ENCODE assay signal across 24 cellular contexts in genomic region chr5:83947763-83948162, GRCh38.
DNase-seq lines count a peak whose midpoint lies in the region; FAIRE-seq and TF ChIP-seq lines count a peak whose summit lies in the region.
"Had no signal": no experiment of that assay in that cellular context is flagged by ENCODE, and none has a peak within 500 bp of the region (broad histone marks: within the 10 kb centered on the region; RNA-seq: fewer than 3 reads in every experiment).

No MANE protein-coding gene starts in this region.

- H3K79me2 ChIP-seq in mammary epithelial cell (ENCODE audit: insufficient read depth, low read length) = no peaks in the 10 kb centered on the region

- peaks cover 4% of the 10 kb centered on the region for H3K27me3 ChIP-seq in mammary epithelial cell (ENCODE audit: insufficient read depth, low read length)
- H3K27me3 ChIP-seq: BLaER1 treated with 17β-estradiol and CSF1 and Interleukin-3, amounts not matched to agents 10 nM and 100 nM had no signal

- dilution Hi-C loops in mammary epithelial cell (cut with HindIII; ENCODE audit: low sequenced_read_pairs) = no loop called here

- DNase-seq in EH (ENCODE audit: low read depth) (peak; percentile 8), dedifferentiated amniotic fluid mesenchymal stem cell (ENCODE audit: extremely low spot score) (peak; percentile 52), fibroblast of peridontal ligament (ENCODE audit: extremely low read depth) (peak; percentile 49), kidney glomerular epithelial cell (lab: John Stamatoyannopoulos, UW) (no peak), mammary epithelial cell (no peak), D721Med (ENCODE audit: insufficient read length, low spot score) (no peak)
- DNase-seq: 8988T; ACHN; AML-193; Caco-2; Calu3; CD4-positive, alpha-beta T cell; CD8-positive, alpha-beta T cell; DMS 273 treated with DMSO at 0.1 percent for 48 hours; DMS153; DMS53; DMS79; DND-41; GF-D8 had no signal

- intact Hi-C loops in mammary epithelial cell (cut with micrococcal nuclease) = no loop called here

- H3K36me3 ChIP-seq in mammary epithelial cell (ENCODE audit: insufficient read depth, low read length) = no peaks in the 10 kb centered on the region
- H3K36me3 ChIP-seq: BLaER1 treated with 17β-estradiol and CSF1 and Interleukin-3, amounts not matched to agents 10 nM and 100 nM had no signal

- BruUV-seq in mammary epithelial cell (replicated peaks; lab: Mats Ljungman, UMichigan) = no TSS peak

- H3K9ac ChIP-seq in mammary epithelial cell (ENCODE audit: insufficient read depth, low read length) = no peak overlapping the region
- H3K9ac ChIP-seq: BLaER1 treated with 17β-estradiol and CSF1 and Interleukin-3, amounts not matched to agents 10 nM and 100 nM had no signal

- no peaks in the 10 kb centered on the region for H3K4me1 ChIP-seq in mammary epithelial cell (ENCODE audit: insufficient read depth, low read length)
- H3K4me1 ChIP-seq: BLaER1 treated with 17β-estradiol and CSF1 and Interleukin-3, amounts not matched to agents 10 nM and 100 nM; Caco-2 had no signal

- CTCF ChIA-PET in mammary epithelial cell (lab: Charles Lee; ENCODE audit: low non-redundant PET) = no interaction called here

- H3K9me3 ChIP-seq in mammary epithelial cell (replicated peaks; ENCODE audit: insufficient read depth, low read length) = no peaks in the 10 kb centered on the region
- H3K9me3 ChIP-seq: BLaER1 treated with 17β-estradiol and CSF1 and Interleukin-3, amounts not matched to agents 10 nM and 100 nM; Caco-2 had no signal

- no peak overlapping the region for H3K4me2 ChIP-seq in mammary epithelial cell (ENCODE audit: insufficient read depth, low read depth, low read length)
- H3K4me2 ChIP-seq: BLaER1 treated with 17β-estradiol and CSF1 and Interleukin-3, amounts not matched to agents 10 nM and 100 nM had no signal

- H3K27ac ChIP-seq in mammary epithelial cell (ENCODE audit: insufficient read depth, low read depth, low read length) = no peak overlapping the region
- H3K27ac ChIP-seq: BLaER1 treated with 17β-estradiol and CSF1 and Interleukin-3, amounts not matched to agents 10 nM and 100 nM; C4-2B had no signal

- in situ Hi-C loops in mammary epithelial cell (cut with MboI; ENCODE audit: low sequenced_read_pairs in 2 of 2) = no loop called here

- no peak overlapping the region for H3K4me3 ChIP-seq in mammary epithelial cell (replicated peaks in 1 of 3; ENCODE audit: insufficient read depth in 1 of 3, low read depth in 2 of 3, low read length in 3 of 3)
- H3K4me3 ChIP-seq: BLaER1 treated with 17β-estradiol and CSF1 and Interleukin-3, amounts not matched to agents 10 nM and 100 nM had no signal

- H4K20me1 ChIP-seq in mammary epithelial cell (ENCODE audit: insufficient read depth, low read length) = no peaks in the 10 kb centered on the region
- H4K20me1 ChIP-seq: BLaER1 treated with 17β-estradiol and CSF1 and Interleukin-3, amounts not matched to agents 10 nM and 100 nM had no signal

- TF ChIP-seq CTCF in mammary epithelial cell (conservative IDR thresholded peaks at IDR 0.05 in 1 of 2, IDR thresholded peaks at IDR 0.05 in 1 of 2; ENCODE audit: extremely low read depth in 1 of 2, insufficient read depth in 1 of 2, low read depth in 1 of 2, low read length in 2 of 2) = no peak
- TF ChIP-seq CTCF in D721Med (IDR thresholded peaks at IDR 0.05; ENCODE audit: insufficient read depth, missing control alignments) = no peak

- H2AFZ ChIP-seq in mammary epithelial cell (ENCODE audit: low read depth, low read length) = no peak overlapping the region

- no peak for FAIRE-seq in D721Med (lab: Jason Lieb, UNC)
- FAIRE-seq: A204.1, GM12891, GM19239 had no signal

- 88% methylated on average over 3 of the region's 3 CpGs for WGBS in mammary epithelial cell (ENCODE audit: low coverage, missing lambda C conversion rate)

Comparison
In these comparisons a context has a peak if more than half of its experiments do, and no peak if none do; other contexts are left out.
1. DNase-seq: peak in EH (single experiment), dedifferentiated amniotic fluid mesenchymal stem cell (single experiment) and fibroblast of peridontal ligament (single experiment); none in kidney glomerular epithelial cell (single experiment), mammary epithelial cell (single experiment) and D721Med (single experiment).